Comparison of ENCODE assay signal across 10 cellular contexts in genomic region chr3:149239357-149239936, GRCh38. TPM values are rescaled to one million over a fixed set of nuclear protein-coding genes. Genes with fewer than 3 reads are reported as not detected.
"Had no signal": no experiment of that assay in that cellular context is flagged by ENCODE, and none has a peak within 500 bp of the region (broad histone marks: within the 10 kb centered on the region; RNA-seq: fewer than 3 reads in every experiment).

No MANE protein-coding gene starts in this region.

- DNase-seq: GOT3, HFFc6, IMR-90, Kasumi-1, KG1 had no signal

- H3K9me3 Mint-ChIP-seq: HFFc6 had no signal

- H3K27ac Mint-ChIP-seq: HFFc6 had no signal

- FAIRE-seq: H54, K562 had no signal

- H3K4me3 ChIP-seq: K562 had no signal

- H3K4me3 Mint-ChIP-seq: HFFc6 had no signal

- H3K27ac ChIP-seq: HL-60 had no signal

- ATAC-seq: HCT116, K562 had no signal

RNA-seq across cellular contexts. Expression of gene CP, which starts 17.8 kb away (rescaled TPM):
- total RNA-seq: HFFc6, HT1080, IMR-90 had no signal
- polyA plus RNA-seq: IMR-90 had no signal
